In the genomic region with DNA sequence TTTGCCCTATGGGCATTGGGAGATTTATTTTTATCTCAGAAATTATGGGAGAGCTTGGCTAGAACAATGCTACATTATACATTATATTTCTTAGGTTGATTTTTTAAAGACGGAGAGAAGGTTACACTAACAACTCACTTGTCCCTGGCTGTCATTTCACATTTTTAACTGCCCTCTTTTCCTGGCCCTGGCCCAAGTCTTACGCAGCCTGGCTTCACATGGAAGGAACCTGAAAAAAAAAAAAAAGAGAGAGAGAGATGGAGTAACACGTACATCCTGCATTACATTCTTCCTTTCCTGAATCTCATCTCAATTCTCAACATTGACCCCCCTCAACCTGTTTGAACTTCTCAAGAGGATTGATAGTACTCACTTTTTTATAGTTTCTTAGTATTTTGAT, we compare ENCODE assay signal across 9 cellular contexts. TPM values are rescaled to one million over a fixed set of nuclear protein-coding genes. Genes with fewer than 3 reads are reported as not detected.
DNase-seq lines count a peak whose midpoint lies in the region; ATAC-seq, FAIRE-seq and TF ChIP-seq lines count a peak whose summit lies in the region.
"Not testable (repeated sequence)": the region's sequence is repeated elsewhere in the genome, so short reads cannot be mapped to it uniquely, and the experiment has no call there.
"Had no signal": no experiment of that assay in that cellular context is flagged by ENCODE, and none has a peak within 500 bp of the region (broad histone marks: within the 10 kb centered on the region; RNA-seq: fewer than 3 reads in every experiment).

No MANE protein-coding gene starts in this region.

- POLR2A ChIA-PET in A549 (lab: Yijun Ruan, JAX): not testable (repeated sequence)

- H3K4me1 ChIP-seq in A549, ascending aorta: not testable (repeated sequence)
- peaks cover 0 to 57% (median 21%) of the 10 kb centered on the region in 6 donors for H3K4me1 ChIP-seq in spleen

- not testable (repeated sequence) for DNase-seq in A549 (ENCODE audit: low read depth in 1 of 2, low spot score in 1 of 2); spleen
- DNase-seq in GF-D8 (lab: John Stamatoyannopoulos, UW) (peak; percentile 50), NCI-H2029 (lab: John Stamatoyannopoulos, UW) (peak; percentile 22), RPMI7951 (ENCODE audit: low read depth) (peak; percentile 30), ascending aorta (ENCODE audit: low spot score in 2 of 2) (peak in 1 of 2 donors; percentile 87), erythroblast (lab: John Stamatoyannopoulos, UW) (peak; percentile 36 to 70), kidney tubule cell (ENCODE audit: low spot score) (peak; percentile 20)

- not testable (repeated sequence) for FAIRE-seq in A549 (lab: Jason Lieb, UNC)

- not testable (repeated sequence) for H3K36me3 ChIP-seq in ascending aorta, spleen

- not testable (repeated sequence) for H3K27ac ChIP-seq in A549
- H3K27ac ChIP-seq in ascending aorta: peak overlapping the region; percentile 22 to 34
- H3K27ac ChIP-seq in spleen: peak overlapping the region in 5 of 8 donors; percentile 21 to 94 (median 92)

- intact Hi-C loops in ascending aorta (cut with DNase I); spleen (cut with DNase I; ENCODE audit: low total_unique reads): not testable (repeated sequence)

- ATAC-seq in A549: not testable (repeated sequence)

- TF ChIP-seq CTCF in A549 (IDR thresholded peaks at IDR 0.05); ascending aorta (IDR thresholded peaks at IDR 0.05); spleen (IDR thresholded peaks at IDR 0.05 in 8 of 11, conservative IDR thresholded peaks at IDR 0.05 in 3 of 11): not testable (repeated sequence)

- H3K4me2 ChIP-seq in A549: peak overlapping the region; percentile 100; the same call in 2 of the 3 replicates

- TF ChIP-seq RAD21 in A549 (conservative IDR thresholded peaks at IDR 0.05 in 1 of 2, IDR thresholded peaks at IDR 0.05 in 1 of 2): not testable (repeated sequence)

- H3K4me3 ChIP-seq in A549, ascending aorta, spleen: not testable (repeated sequence)

- not testable (repeated sequence) for H3K9me3 ChIP-seq in A549, ascending aorta, spleen

- CTCF ChIA-PET in A549 (lab: Yijun Ruan, JAX): not testable (repeated sequence)

- not testable (repeated sequence) for TF ChIP-seq POLR2A in A549 (IDR thresholded peaks at IDR 0.05; ENCODE audit: low read length); erythroblast (IDR thresholded peaks at IDR 0.05; ENCODE audit: low read length); spleen (IDR thresholded peaks at IDR 0.05)

- TF ChIP-seq EP300 in A549 (IDR thresholded peaks at IDR 0.05): not testable (repeated sequence)

- WGBS in A549 (ENCODE audit: missing lambda C conversion rate): 30% methylated on average over 3 of the region's 3 CpGs
- 18 to 42% (median 39%) methylated on average over 3 of the region's 3 CpGs for WGBS in spleen, 5 donors

- not testable (repeated sequence) for H3K27me3 ChIP-seq in ascending aorta; spleen (replicated peaks in 1 of 7)

RNA-seq across cellular contexts. Expression of a gene that starts 4.2 kb away (rescaled TPM):
- polyA plus RNA-seq in A549 (2011; rRNA removed): 0.22 and 0.58 TPM in 2 replicates
- 0.71 and 0.73 TPM in 2 replicates for polyA plus RNA-seq in A549 (2012; cell fraction: cytosol; rRNA removed)
- polyA plus RNA-seq in A549 (2012; cell fraction: nucleus; rRNA removed): 0.73 and 1.1 TPM in 2 replicates
- 0.26 to 0.50 TPM (median 0.50 TPM) in 3 replicates for polyA plus RNA-seq in A549 (2017; fragmentation: RNase III; extraction: RNeasy Plus Mini Kit Qiagen cat#74134 plus additional on column Dnase treatment)
- polyA minus RNA-seq in A549 (2011; rRNA and poly(A)+ RNA removed): 0.49 and 0.62 TPM in 2 replicates
- 0.12 TPM in 1 of 2 replicates, not detected in the other for total RNA-seq in RPMI7951 (2014; rRNA removed; shearing (Covaris generic))
- 1.9 TPM for total RNA-seq in ascending aorta
- 10 to 100 TPM; 13.0 to 52.2 (median 33.8) TPM for total RNA-seq in spleen
- 10 to 100 TPM in 1 of 3 donors, 1 to 10 TPM in 2; 3.6 to 12.4 (median 8.1) TPM for polyA plus RNA-seq in spleen

RNA-seq across cellular contexts. Expression of a gene that starts 21.1 kb away (rescaled TPM):
- polyA plus RNA-seq in A549 (2011; rRNA removed): not detected in 2 replicates
- not detected in 2 replicates for polyA plus RNA-seq in A549 (2012; cell fraction: cytosol; rRNA removed)
- polyA plus RNA-seq in A549 (2012; cell fraction: nucleus; rRNA removed): not detected in 2 replicates
- not detected in 3 replicates for polyA plus RNA-seq in A549 (2017; fragmentation: RNase III; extraction: RNeasy Plus Mini Kit Qiagen cat#74134 plus additional on column Dnase treatment)
- not detected in 2 replicates for polyA minus RNA-seq in A549 (2011; rRNA and poly(A)+ RNA removed)
- not detected in 2 replicates for total RNA-seq in RPMI7951 (2014; rRNA removed; shearing (Covaris generic))
- 8.8 TPM for total RNA-seq in ascending aorta
- total RNA-seq in spleen: 100 to 1,000 TPM; 187 to 532 (median 359) TPM
- 10 to 100 TPM; 35.5 to 91.8 (median 59.0) TPM for polyA plus RNA-seq in spleen
- total RNA-seq: OCI-LY7 had no signal

RNA-seq across cellular contexts. Expression of a gene that starts 23.3 kb away (rescaled TPM):
- polyA plus RNA-seq in A549 (2011; rRNA removed): 0.12 and 0.13 TPM in 2 replicates
- polyA plus RNA-seq in A549 (2012; cell fraction: cytosol; rRNA removed): not detected in 2 replicates
- polyA plus RNA-seq in A549 (2012; cell fraction: nucleus; rRNA removed): not detected in 2 replicates
- polyA plus RNA-seq in A549 (2017; fragmentation: RNase III; extraction: RNeasy Plus Mini Kit Qiagen cat#74134 plus additional on column Dnase treatment): not detected in 3 replicates
- polyA minus RNA-seq in A549 (2011; rRNA and poly(A)+ RNA removed): not detected in 2 replicates
- 0.68 and 2.9 TPM in 2 replicates for total RNA-seq in RPMI7951 (2014; rRNA removed; shearing (Covaris generic))
- total RNA-seq in ascending aorta: 23.6 TPM
- 100 to 1,000 TPM; 105 to 328 (median 160) TPM for total RNA-seq in spleen
- 10 to 100 TPM; 13.9 to 24.2 (median 24.1) TPM for polyA plus RNA-seq in spleen

Comparison
In these comparisons a context has a peak if more than half of its experiments do, and no peak if none do; other contexts are left out.
1. RNA of a gene that starts 21.1 kb away (total RNA-seq): 187 to 532 TPM in spleen; 8.8 TPM in ascending aorta (single experiment) and not detected in RPMI7951; every median in the first group is over 10 times any median in the second.